ENCODE assay signal across 8 cellular contexts in the genomic region with DNA sequence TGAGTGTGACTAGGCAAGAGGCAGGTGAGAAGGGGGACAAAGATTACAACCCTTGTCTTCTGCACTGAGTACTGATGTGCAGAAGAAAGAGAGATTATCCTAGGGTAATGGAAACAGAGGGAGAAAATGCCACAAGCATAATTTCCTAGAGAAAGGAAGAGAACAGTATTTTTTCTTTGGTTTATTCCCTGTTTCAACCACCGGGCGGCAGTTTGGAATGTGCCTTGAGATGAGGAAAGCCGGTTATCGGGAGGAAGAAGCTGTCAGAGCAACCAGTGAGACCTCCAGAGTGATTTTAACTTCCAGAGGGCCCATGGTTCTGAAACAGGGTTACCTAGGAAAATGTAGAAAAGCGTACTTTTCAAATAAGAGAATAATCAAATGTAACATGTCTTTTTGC.
DNase-seq lines count a peak whose midpoint lies in the region; ATAC-seq, FAIRE-seq and TF ChIP-seq lines count a peak whose summit lies in the region.

No MANE protein-coding gene starts in this region.

- H3K4ac ChIP-seq in trophoblast cell (ENCODE audit: low read depth, low read length), result no peak overlapping the region

- H2AFZ ChIP-seq in GM23338 (no peak overlapping the region), trophoblast cell (ENCODE audit: insufficient read depth, low read length, poor library complexity) (no peak overlapping the region)

- peak; percentile 41 for DNase-seq in AG08395 (ENCODE audit: low spot score)
- DNase-seq in GM23338 (ENCODE audit: low spot score), result peak; percentile 85
- DNase-seq in SJSA1 (ENCODE audit: low read depth in 1 of 2, low spot score in 2 of 2), result peak; percentile 28 to 54
- peak; percentile 10 for DNase-seq in fibroblast of the conjunctiva (ENCODE audit: low read depth)
- DNase-seq in trophoblast cell, result peak; percentile 12 to 59
- no peak for DNase-seq in GM12891 (ENCODE audit: insufficient read length, low spot score)
- no peak for DNase-seq in stimulated activated CD4-positive, alpha-beta T cell treated with anti-CD3 and anti-CD28 coated beads, Interleukin-2, amount 100 ng/mL, for 48 hours

- H3K4me3 Mint-ChIP-seq in GM23338, result no peak overlapping the region

- no peaks in the 10 kb centered on the region for H3K79me2 ChIP-seq in GM23338 (replicated peaks; ENCODE audit: insufficient read depth)
- H3K79me2 ChIP-seq in trophoblast cell (ENCODE audit: control insufficient read depth, insufficient read depth, low read length, poor library complexity), result no peaks in the 10 kb centered on the region

- TF ChIP-seq CTCF in GM23338 (conservative IDR thresholded peaks at IDR 0.05; ENCODE audit: low read depth in 2 of 2), result peak; percentile 65 to 74

- H3K36me3 Mint-ChIP-seq in GM23338 (ENCODE audit: low read depth), result no peaks in the 10 kb centered on the region

- WGBS in trophoblast cell (ENCODE audit: extremely low coverage, insufficient coverage, insufficient read length), result no CpG with 5 or more reads among the region's 5 CpGs

- no peak overlapping the region for H2BK120ac ChIP-seq in trophoblast cell (ENCODE audit: insufficient read depth, low read length, poor library complexity)

- H3K27me3 Mint-ChIP-seq in GM23338 (ENCODE audit: insufficient read depth, low read depth, poor library complexity), result peaks cover 4% of the 10 kb centered on the region

- no peak overlapping the region for H2BK5ac ChIP-seq in trophoblast cell (ENCODE audit: low read depth, low read length, poor library complexity)

- H3K18ac ChIP-seq in trophoblast cell (ENCODE audit: low read length), result no peak overlapping the region

- H4K91ac ChIP-seq in trophoblast cell (ENCODE audit: low read depth, low read length), result no peak overlapping the region

- no peaks in the 10 kb centered on the region; the same call in 2 of the 3 replicates for H3K4me1 Mint-ChIP-seq in GM23338

- TF ChIP-seq POLR2A in GM12891 (IDR thresholded peaks at IDR 0.05; ENCODE audit: low read depth, low read length), result no peak

- H3K9me3 ChIP-seq in SJSA1 (replicated peaks), result no peaks in the 10 kb centered on the region
- no peaks in the 10 kb centered on the region for H3K9me3 ChIP-seq in trophoblast cell (ENCODE audit: insufficient read depth, low read depth, low read length)

- no peak overlapping the region for H4K8ac ChIP-seq in trophoblast cell (ENCODE audit: low read depth, low read length)

- H3K9me3 Mint-ChIP-seq in GM23338, result no peaks in the 10 kb centered on the region

- peak; percentile 78 for ATAC-seq in GM23338
- ATAC-seq in HG02610 (IDR thresholded peaks at IDR 0.05; ENCODE audit: unreplicated experiment), result no peak

- no peak overlapping the region for H2BK12ac ChIP-seq in trophoblast cell (ENCODE audit: low read length)

- no peaks in the 10 kb centered on the region for H3F3A ChIP-seq in GM23338 (replicated peaks; ENCODE audit: low read depth)

- H3K79me1 ChIP-seq in trophoblast cell (ENCODE audit: low read length), result no peaks in the 10 kb centered on the region

- no peak overlapping the region for H2AK5ac ChIP-seq in trophoblast cell (ENCODE audit: low read length)

- no peak overlapping the region for H3K27ac Mint-ChIP-seq in GM23338

- no peaks in the 10 kb centered on the region for H3K9me2 ChIP-seq in GM23338 (ENCODE audit: insufficient read depth)

- H3K36me3 ChIP-seq in GM23338 (ENCODE audit: insufficient read depth) (no peaks in the 10 kb centered on the region), SJSA1 (peaks cover 46% of the 10 kb centered on the region), trophoblast cell (ENCODE audit: control insufficient read depth in 1 of 2, insufficient read depth in 2 of 2, low read length in 2 of 2) (peaks cover 0 to 4% of the 10 kb centered on the region in 2 experiments)

- H3K9ac ChIP-seq in trophoblast cell (ENCODE audit: low read length), result no peak overlapping the region

- no peak overlapping the region for H3K27ac ChIP-seq in GM23338 (ENCODE audit: low read depth)
- H3K27ac ChIP-seq in SJSA1, result no peak overlapping the region
- H3K27ac ChIP-seq in trophoblast cell (ENCODE audit: low read depth, low read length), result no peak overlapping the region

- no peak overlapping the region for H4K12ac ChIP-seq in trophoblast cell (ENCODE audit: low read depth, low read length)

- H3K4me1 ChIP-seq in GM23338 (ENCODE audit: insufficient read depth), result no peaks in the 10 kb centered on the region
- peaks cover 4% of the 10 kb centered on the region for H3K4me1 ChIP-seq in SJSA1 (replicated peaks)
- H3K4me1 ChIP-seq in trophoblast cell (ENCODE audit: control insufficient read depth in 1 of 2, insufficient read depth in 2 of 2, low read length in 2 of 2), result no peaks in the 10 kb centered on the region

- H3K4me2 ChIP-seq in GM23338 (no peak overlapping the region), trophoblast cell (ENCODE audit: low read length) (no peak overlapping the region)

- no peaks in the 10 kb centered on the region for H3K27me3 ChIP-seq in GM23338 (ENCODE audit: insufficient read depth)
- H3K27me3 ChIP-seq in SJSA1 (replicated peaks), result no peaks in the 10 kb centered on the region
- no peaks in the 10 kb centered on the region for H3K27me3 ChIP-seq in trophoblast cell (ENCODE audit: insufficient read depth, low read length)

- no peak overlapping the region for H3K14ac ChIP-seq in trophoblast cell (ENCODE audit: low read length)

- H3K23ac ChIP-seq in trophoblast cell (ENCODE audit: low read length), result no peak overlapping the region

- H3K4me3 ChIP-seq in GM23338 (no peak overlapping the region), SJSA1 (no peak overlapping the region), trophoblast cell (ENCODE audit: low read depth, low read length) (no peak overlapping the region)

- H4K20me1 ChIP-seq in GM23338 (replicated peaks; ENCODE audit: insufficient read depth), result no peaks in the 10 kb centered on the region; the same call in 1 of the 2 replicates

- FAIRE-seq in GM12891 (lab: Jason Lieb, UNC), result no peak

TF ChIP-seq in GM23338, 12 proteins besides CTCF, POLR2A, EP300 and RAD21 (continues in another document):
- TF ChIP-seq ZNF114 (CRISPR knock-in tag; IDR thresholded peaks at IDR 0.05), result no peak
- no peak for TF ChIP-seq EZH2phosphoT487 (IDR thresholded peaks at IDR 0.05; ENCODE audit: unreplicated experiment)
- no peak for TF ChIP-seq JUNB (IDR thresholded peaks at IDR 0.05; ENCODE audit: unreplicated experiment)

TF ChIP-seq in GM12891, 5 proteins besides CTCF, POLR2A, EP300 and RAD21:
- no peak for TF ChIP-seq POLR2AphosphoS5 (IDR thresholded peaks at IDR 0.05; ENCODE audit: low read depth, low read length)
- TF ChIP-seq SPI1 (IDR thresholded peaks at IDR 0.05; ENCODE audit: low read depth, low read length), result no peak
- TF ChIP-seq TAF1 (IDR thresholded peaks at IDR 0.05; ENCODE audit: low read depth, low read length), result no peak
- TF ChIP-seq POU2F2 (IDR thresholded peaks at IDR 0.05; ENCODE audit: low read depth, low read length), result no peak
- TF ChIP-seq PAX5 (IDR thresholded peaks at IDR 0.05; ENCODE audit: insufficient read depth, low read length, severe bottlenecking), result no peak

Comparison
In these comparisons a context has a peak if more than half of its experiments do, and no peak if none do; other contexts are left out.
1. DNase-seq: peak in AG08395 (single experiment), GM23338 (single experiment), SJSA1 (2 of 2), fibroblast of the conjunctiva (single experiment) and trophoblast cell (2 of 2); none in GM12891 (single experiment) and stimulated activated CD4-positive, alpha-beta T cell treated with anti-CD3 and anti-CD28 coated beads, Interleukin-2, amount 100 ng/mL, for 48 hours (0 of 2).